Comparison of ENCODE assay signal across 8 cellular contexts in the genomic region with DNA sequence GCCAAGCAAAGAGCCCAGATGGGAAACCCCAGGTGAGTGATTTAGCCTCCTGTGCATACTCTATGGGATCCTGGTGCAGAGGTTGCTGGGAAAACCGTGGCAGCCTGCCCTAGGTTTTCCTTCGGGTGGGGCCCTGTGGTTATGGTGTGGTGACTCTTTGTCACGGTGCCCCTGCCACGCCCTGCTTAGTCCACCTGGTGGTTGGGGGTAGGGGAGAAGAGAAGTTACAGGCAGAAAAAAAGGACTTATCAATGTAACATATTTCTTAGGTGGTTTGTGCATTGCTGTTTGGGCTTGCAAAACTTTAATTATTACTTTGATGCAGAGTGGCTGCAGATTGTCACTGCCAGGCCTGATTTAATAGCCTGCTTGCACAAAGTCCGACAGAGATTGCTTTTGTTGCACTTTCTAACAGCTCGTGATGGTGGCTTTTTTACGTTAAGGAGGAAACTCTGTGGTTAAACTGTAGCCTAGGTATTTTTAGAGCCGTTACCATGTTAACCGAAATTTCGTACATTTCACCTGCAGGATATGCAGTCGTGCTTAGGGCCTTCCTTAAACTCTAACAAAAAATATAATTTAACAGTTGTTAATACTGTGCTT.
DNase-seq lines count a peak whose midpoint lies in the region; ATAC-seq and TF ChIP-seq lines count a peak whose summit lies in the region.

No MANE protein-coding gene starts in this region.

- H3K4me1 Mint-ChIP-seq in activated T-helper 1 cell treated with anti-CD3 and anti-CD28 coated beads, Interleukin-12 subunit alpha, Interleukin-12 subunit beta, Interleukin-2, Interleukin-4 antibody, amounts not matched to agents 30 ng/mL and 10 ng/mL and 1 ng/mL, durations not matched to agents 14 hours and 24 hours and 36 hours (ENCODE audit: low read depth): peaks cover 10% of the 10 kb centered on the region

- intact Hi-C loops in activated T-helper 1 cell treated with anti-CD3 and anti-CD28 coated beads, Interleukin-12 subunit alpha, Interleukin-12 subunit beta, Interleukin-2, Interleukin-4 antibody, amounts not matched to agents 30 ng/mL and 10 ng/mL and 1 ng/mL, durations not matched to agents 14 hours and 24 hours and 36 hours (cut with micrococcal nuclease): loop anchor here (1.0 to 5.0 kb wide), 2 partner anchors 114 to 353 kb away; no protein-coding TSS in a partner anchor

- no peaks in the 10 kb centered on the region for H3K36me3 ChIP-seq in kidney epithelial cell (ENCODE audit: control insufficient read depth, insufficient read depth, low read length)

- peak overlapping the region; percentile 81 for H3K4me3 Mint-ChIP-seq in activated T-helper 1 cell treated with anti-CD3 and anti-CD28 coated beads, Interleukin-12 subunit alpha, Interleukin-12 subunit beta, Interleukin-2, Interleukin-4 antibody, amounts not matched to agents 30 ng/mL and 10 ng/mL and 1 ng/mL, durations not matched to agents 14 hours and 24 hours and 36 hours

- H3K9me3 Mint-ChIP-seq in activated T-helper 1 cell treated with anti-CD3 and anti-CD28 coated beads, Interleukin-12 subunit alpha, Interleukin-12 subunit beta, Interleukin-2, Interleukin-4 antibody, amounts not matched to agents 30 ng/mL and 10 ng/mL and 1 ng/mL, durations not matched to agents 14 hours and 24 hours and 36 hours: peaks cover 14% of the 10 kb centered on the region

- no peaks in the 10 kb centered on the region for H3K27me3 Mint-ChIP-seq in activated T-helper 1 cell treated with anti-CD3 and anti-CD28 coated beads, Interleukin-12 subunit alpha, Interleukin-12 subunit beta, Interleukin-2, Interleukin-4 antibody, amounts not matched to agents 30 ng/mL and 10 ng/mL and 1 ng/mL, durations not matched to agents 14 hours and 24 hours and 36 hours (ENCODE audit: insufficient read depth)

- no peak overlapping the region for H3K27ac Mint-ChIP-seq in activated T-helper 1 cell treated with anti-CD3 and anti-CD28 coated beads, Interleukin-12 subunit alpha, Interleukin-12 subunit beta, Interleukin-2, Interleukin-4 antibody, amounts not matched to agents 30 ng/mL and 10 ng/mL and 1 ng/mL, durations not matched to agents 14 hours and 24 hours and 36 hours

- H3K4me3 ChIP-seq in kidney epithelial cell (ENCODE audit: low read depth, low read length): no peak overlapping the region

- no peaks in the 10 kb centered on the region for H3K27me3 ChIP-seq in kidney epithelial cell (ENCODE audit: control insufficient read depth, insufficient read depth, low read length)

- H3K36me3 Mint-ChIP-seq in activated T-helper 1 cell treated with anti-CD3 and anti-CD28 coated beads, Interleukin-12 subunit alpha, Interleukin-12 subunit beta, Interleukin-2, Interleukin-4 antibody, amounts not matched to agents 30 ng/mL and 10 ng/mL and 1 ng/mL, durations not matched to agents 14 hours and 24 hours and 36 hours (ENCODE audit: low read depth): peaks cover 9% of the 10 kb centered on the region

- TF ChIP-seq CTCF in kidney epithelial cell (IDR thresholded peaks at IDR 0.05; ENCODE audit: insufficient read depth, low read length, poor library complexity, severe bottlenecking): peak; percentile 8

- peak; percentile 14 to 79 (median 15) for DNase-seq in NCI-H1417 (lab: John Stamatoyannopoulos, UW)
- DNase-seq in NCI-H1417 treated with DMSO at 0.1 percent for 48 hours (lab: John Stamatoyannopoulos, UW): no peak
- DNase-seq in NCI-H526 treated with DMSO at 0.1 percent for 48 hours (lab: John Stamatoyannopoulos, UW): peak; percentile 50
- peak; percentile 70 for DNase-seq in activated T-helper 1 cell treated with anti-CD3 and anti-CD28 coated beads, Interleukin-12 subunit alpha, Interleukin-12 subunit beta, Interleukin-2, Interleukin-4 antibody, amounts not matched to agents 30 ng/mL and 10 ng/mL and 1 ng/mL, durations not matched to agents 14 hours and 24 hours and 36 hours (ENCODE audit: low spot score)
- DNase-seq in kidney epithelial cell (ENCODE audit: low read depth): peak; percentile 37
- DNase-seq in stimulated activated CD8-positive, alpha-beta memory T cell treated with anti-CD3 and anti-CD28 coated beads, Interleukin-4, amount 100 ng/mL, for 48 hours: peak; percentile 56
- DNase-seq in hippocampal formation (lab: John Stamatoyannopoulos, UW): no peak

- peak; percentile 81 for ATAC-seq in HG02798 (IDR thresholded peaks at IDR 0.05; ENCODE audit: poor library complexity, unreplicated experiment)

Comparison
In these comparisons a context has a peak if more than half of its experiments do, and no peak if none do; other contexts are left out.
1. DNase-seq: peak in NCI-H1417 (3 of 3), NCI-H526 treated with DMSO at 0.1 percent for 48 hours (single experiment), activated T-helper 1 cell treated with anti-CD3 and anti-CD28 coated beads, Interleukin-12 subunit alpha, Interleukin-12 subunit beta, Interleukin-2, Interleukin-4 antibody, amounts not matched to agents 30 ng/mL and 10 ng/mL and 1 ng/mL, durations not matched to agents 14 hours and 24 hours and 36 hours (single experiment), kidney epithelial cell (single experiment) and stimulated activated CD8-positive, alpha-beta memory T cell treated with anti-CD3 and anti-CD28 coated beads, Interleukin-4, amount 100 ng/mL, for 48 hours (single experiment); none in NCI-H1417 treated with DMSO at 0.1 percent for 48 hours (single experiment) and hippocampal formation (0 of 2).